ENCODE assay signal across 22 cellular contexts in genomic region chr2:26485725-26486418, GRCh38. TPM values are rescaled to one million over a fixed set of nuclear protein-coding genes. Genes with fewer than 3 reads are reported as not detected.
"Had no signal": no experiment of that assay in that cellular context is flagged by ENCODE, and none has a peak within 500 bp of the region (broad histone marks: within the 10 kb centered on the region; RNA-seq: fewer than 3 reads in every experiment).

No MANE protein-coding gene starts in this region.

- H3K36me3 ChIP-seq: SJSA1 had no signal

- ATAC-seq: HepG2 had no signal

- H3K9ac ChIP-seq: KMS-11 had no signal

- H3K9me3 ChIP-seq: SJSA1 had no signal

- H3K4me1 ChIP-seq: SJSA1 had no signal

- H3K4me2 ChIP-seq: KMS-11 had no signal

- H3K27me3 ChIP-seq: SJSA1 had no signal

- FAIRE-seq: HepG2, RCC 7860 had no signal

- DNase-seq: IMR-90, Kasumi-1, MM.1S, NCI-H1092 treated with DMSO at 0.1 percent for 48 hours, NCI-H1436, NCI-H187, NCI-H2029, NCI-H2081 treated with DMSO at 0.1 percent for 48 hours, NCI-H2171, NCI-H345, NCI-H446 treated with DMSO at 0.1 percent for 48 hours, NCI-H510A treated with DMSO at 0.1 percent for 48 hours, NCI-H69, Right ventricle myocardium superior, RPMI8226, SIG-M5 had no signal

- H3K27ac ChIP-seq: KMS-11, SJSA1, SK-N-MC had no signal

- H3K4me3 ChIP-seq: SJSA1, SK-N-MC had no signal

RNA-seq across cellular contexts. Expression of gene OTOF, which starts 7.9 kb away (rescaled TPM):
- total RNA-seq: HT1080, IMR-90, Right ventricle myocardium superior, SJSA1 had no signal
- polyA plus RNA-seq: HepG2 had no signal
